In genomic region chr2:47301277-47301618, GRCh38 we compare ENCODE assay signal across 12 cellular contexts.
DNase-seq lines count a peak whose midpoint lies in the region; ATAC-seq and TF ChIP-seq lines count a peak whose summit lies in the region.
"Had no signal": no experiment of that assay in that cellular context is flagged by ENCODE, and none has a peak within 500 bp of the region (broad histone marks: within the 10 kb centered on the region; RNA-seq: fewer than 3 reads in every experiment).

No MANE protein-coding gene starts in this region.

- H3K4me1 Mint-ChIP-seq in nephron progenitor cell: peaks cover 49% of the 10 kb centered on the region

- TF ChIP-seq CTCF in nephron progenitor cell (IDR thresholded peaks at IDR 0.05) (no peak), esophagus squamous epithelium (IDR thresholded peaks at IDR 0.05) (no peak), thyroid gland (IDR thresholded peaks at IDR 0.05) (no peak), left lung (IDR thresholded peaks at IDR 0.05) (no peak)

- no peak for DNase-seq in nephron progenitor cell
- DNase-seq in esophagus squamous epithelium (lab: John Stamatoyannopoulos, UW): no peak
- no peak for DNase-seq in thyroid gland
- no peak for DNase-seq in activated CD8-positive, alpha-beta memory T cell treated with anti-CD3 and anti-CD28 coated beads, Interleukin-2, amount 50 U/mL, for 4 hours
- no peak for DNase-seq in left lung
- DNase-seq: activated CD8-positive, alpha-beta memory T cell treated with anti-CD3 and anti-CD28 coated beads for 24 hours; NCI-H226; SW 1271 had no signal

- no peak overlapping the region for H3K4me3 Mint-ChIP-seq in nephron progenitor cell
- H3K4me3 Mint-ChIP-seq: neural crest cell had no signal

- WGBS in esophagus squamous epithelium, 2 donors: 72 to 78% methylated on average over 3 of the region's 3 CpGs
- 57 to 62% methylated on average over 3 of the region's 3 CpGs for WGBS in thyroid gland, 2 donors

- H3K27ac Mint-ChIP-seq in nephron progenitor cell: peak overlapping the region; percentile 72

- peaks cover 5% of the 10 kb centered on the region for H3K36me3 Mint-ChIP-seq in nephron progenitor cell (ENCODE audit: low read depth)

- H3K4me1 ChIP-seq in esophagus squamous epithelium (peaks cover 3 to 30% (median 4%) of the 10 kb centered on the region in 3 donors), thyroid gland (peaks cover 10 to 28% of the 10 kb centered on the region in 2 donors), left lung (peaks cover 0 to 54% of the 10 kb centered on the region in 2 donors)

- intact Hi-C loops in esophagus squamous epithelium (cut with DNase I): no loop called here
- intact Hi-C loops in thyroid gland (cut with DNase I): no loop called here
- intact Hi-C loops in left lung (cut with DNase I): no loop called here

- H3K36me3 ChIP-seq in esophagus squamous epithelium (no peaks in the 10 kb centered on the region), thyroid gland (no peaks in the 10 kb centered on the region), left lung (no peaks in the 10 kb centered on the region)

- H3K9me3 ChIP-seq in esophagus squamous epithelium: no peaks in the 10 kb centered on the region
- no peaks in the 10 kb centered on the region for H3K9me3 ChIP-seq in thyroid gland
- no peaks in the 10 kb centered on the region for H3K9me3 ChIP-seq in left lung

- TF ChIP-seq POLR2A in esophagus squamous epithelium (IDR thresholded peaks at IDR 0.05) (no peak), thyroid gland (IDR thresholded peaks at IDR 0.05) (no peak)

- no peaks in the 10 kb centered on the region for H3K9me3 Mint-ChIP-seq in nephron progenitor cell
- H3K9me3 Mint-ChIP-seq: neural crest cell had no signal

- H3K27ac ChIP-seq in esophagus squamous epithelium (no peak overlapping the region), thyroid gland (peak overlapping the region in 1 of 3 donors; percentile 8), left lung (peak overlapping the region in 1 of 2 donors; percentile 89)

- H3K4me3 ChIP-seq in esophagus squamous epithelium (no peak overlapping the region), thyroid gland (replicated peaks in 1 of 3) (no peak overlapping the region), left lung (no peak overlapping the region)

- H3K27me3 ChIP-seq in esophagus squamous epithelium: peaks cover 0 to 2% (median 0%) of the 10 kb centered on the region in 4 donors
- no peaks in the 10 kb centered on the region for H3K27me3 ChIP-seq in thyroid gland
- H3K27me3 ChIP-seq in left lung: no peaks in the 10 kb centered on the region

- peak; percentile 50 for ATAC-seq in GM18520 (IDR thresholded peaks at IDR 0.05; ENCODE audit: unreplicated experiment)
- ATAC-seq in GM21576 (IDR thresholded peaks at IDR 0.05; ENCODE audit: unreplicated experiment): peak; percentile 65
- ATAC-seq in HG03342 (IDR thresholded peaks at IDR 0.05; ENCODE audit: unreplicated experiment): peak; percentile 51
- ATAC-seq in left lung: no peak

- H3K27me3 Mint-ChIP-seq in nephron progenitor cell (ENCODE audit: low read depth, poor library complexity): no peaks in the 10 kb centered on the region
